ENCODE assay signal across 17 cellular contexts in the genomic region with DNA sequence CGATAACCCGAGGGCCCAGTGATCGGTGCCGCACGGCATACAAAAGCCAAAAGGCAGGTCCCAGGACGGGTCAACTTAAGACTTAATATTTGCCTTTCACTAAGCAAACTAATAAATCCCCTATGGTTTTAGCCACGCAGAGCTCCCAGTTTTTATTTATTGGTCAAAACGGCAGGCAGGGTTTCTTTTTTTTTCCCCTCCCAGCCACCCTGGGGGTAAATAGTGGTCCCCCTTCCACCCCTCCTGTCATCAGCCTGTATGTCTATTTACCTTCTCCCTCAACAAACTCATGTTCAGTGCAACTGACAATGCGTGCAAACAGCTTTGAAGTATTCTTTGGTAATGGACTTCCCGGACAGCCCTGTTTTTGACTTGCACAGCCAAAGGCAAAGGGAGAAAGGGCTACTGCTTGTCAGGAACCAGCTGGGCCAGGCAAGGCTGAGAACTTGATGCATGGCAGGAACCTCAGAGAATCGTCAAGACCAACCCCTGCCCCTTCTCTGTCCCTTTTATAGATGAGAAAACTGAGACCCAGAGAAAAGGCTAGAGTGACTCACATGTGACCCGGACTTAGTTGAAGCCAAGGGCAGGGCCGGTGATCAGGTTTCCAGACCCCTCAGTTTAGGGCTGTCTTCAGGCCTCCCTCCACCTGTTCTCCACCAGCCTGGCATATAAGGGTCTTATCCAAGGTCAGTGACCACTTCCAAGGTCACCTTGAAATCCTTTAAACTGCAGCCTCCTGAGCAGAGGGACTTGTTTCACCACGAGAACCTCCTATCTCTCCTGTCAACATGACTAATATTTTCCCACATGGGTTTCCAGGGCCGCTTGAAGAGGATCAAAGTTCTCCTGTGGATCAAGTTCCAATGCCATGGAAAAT.
"Had no signal": no experiment of that assay in that cellular context is flagged by ENCODE, and none has a peak within 500 bp of the region (broad histone marks: within the 10 kb centered on the region; RNA-seq: fewer than 3 reads in every experiment).

No MANE protein-coding gene starts in this region.

- H3K36me3 ChIP-seq: heart left ventricle had no signal

- H3K9me3 ChIP-seq: esophagus squamous epithelium, heart left ventricle, transverse colon had no signal

- H3K4me1 Mint-ChIP-seq: memory B cell; stimulated activated naive B cell treated with anti-CD40 and anti-IgM and Interleukin-4, amounts not matched to agents 10 μg/mL and 1 μg/mL and 100 μg/mL, for 72 hours had no signal

- DNase-seq: activated CD4-positive, alpha-beta T cell treated with anti-CD3 and anti-CD28 coated beads, Interleukin-2, amount 50 U/mL, for 4 hours; activated CD4-positive, CD25-positive, alpha-beta regulatory T cell treated with anti-CD3 and anti-CD28 coated beads, Interleukin-2, amount 50 U/mL, for 72 hours; activated gamma-delta T cell treated with Interleukin-2 at 50 U/mL for 16 hours; activated T-cell treated with anti-CD3 and anti-CD28 coated beads, Interleukin-2, amount 50 U/mL, for 24 hours; aorta; esophagus squamous epithelium; foreskin fibroblast; heart left ventricle; occipital lobe; stimulated activated CD4-positive, alpha-beta T cell treated with anti-CD3 and anti-CD28 coated beads, Interleukin-2, amount 100 ng/mL, for 24 hours; stimulated activated naive B cell treated with anti-CD40 and anti-IgM and Interleukin-4, amounts not matched to agents 10 μg/mL and 1 μg/mL and 100 μg/mL, for 72 hours; substantia nigra; transverse colon had no signal

- H3K27ac ChIP-seq: esophagus squamous epithelium, heart left ventricle, transverse colon had no signal

- H3K9me3 Mint-ChIP-seq: activated T-cell treated with anti-CD3 and anti-CD28 coated beads, Interleukin-2, amount 50 U/mL, for 24 hours; memory B cell had no signal

- H3K27me3 ChIP-seq: esophagus squamous epithelium, heart left ventricle, transverse colon had no signal

- H3K4me1 ChIP-seq: esophagus squamous epithelium, heart left ventricle had no signal

- ATAC-seq: heart left ventricle; left lobe of liver; natural killer cell treated with Interleukin-12 subunit alpha and Interleukin-12 subunit beta and Interleukin-15 and Interleukin-18, amount 100 ng/mL, for 72 hours; sciatic nerve; stimulated activated naive B cell treated with anti-CD40 and anti-IgM and Interleukin-4, amounts not matched to agents 10 μg/mL and 1 μg/mL and 100 μg/mL, for 72 hours had no signal

- H3K36me3 Mint-ChIP-seq: memory B cell; natural killer cell treated with Interleukin-12 subunit alpha and Interleukin-12 subunit beta and Interleukin-15 and Interleukin-18, amount 100 ng/mL, for 72 hours; stimulated activated naive B cell treated with anti-CD40 and anti-IgM and Interleukin-4, amounts not matched to agents 10 μg/mL and 1 μg/mL and 100 μg/mL, for 72 hours had no signal

- H3K27me3 Mint-ChIP-seq: memory B cell; stimulated activated naive B cell treated with anti-CD40 and anti-IgM and Interleukin-4, amounts not matched to agents 10 μg/mL and 1 μg/mL and 100 μg/mL, for 72 hours had no signal

- H3K27ac Mint-ChIP-seq: activated T-cell treated with anti-CD3 and anti-CD28 coated beads, Interleukin-2, amount 50 U/mL, for 24 hours; memory B cell; natural killer cell treated with Interleukin-12 subunit alpha and Interleukin-12 subunit beta and Interleukin-15 and Interleukin-18, amount 100 ng/mL, for 72 hours; stimulated activated naive B cell treated with anti-CD40 and anti-IgM and Interleukin-4, amounts not matched to agents 10 μg/mL and 1 μg/mL and 100 μg/mL, for 72 hours had no signal

- H3K4me3 ChIP-seq: esophagus squamous epithelium, heart left ventricle, transverse colon had no signal

- H3K4me3 Mint-ChIP-seq: activated T-cell treated with anti-CD3 and anti-CD28 coated beads, Interleukin-2, amount 50 U/mL, for 24 hours; memory B cell; natural killer cell treated with Interleukin-12 subunit alpha and Interleukin-12 subunit beta and Interleukin-15 and Interleukin-18, amount 100 ng/mL, for 72 hours; stimulated activated naive B cell treated with anti-CD40 and anti-IgM and Interleukin-4, amounts not matched to agents 10 μg/mL and 1 μg/mL and 100 μg/mL, for 72 hours had no signal
